Comparison of ENCODE assay signal across 20 cellular contexts in genomic region chr6:25009351-25009750, GRCh38.
DNase-seq lines count a peak whose midpoint lies in the region; ATAC-seq lines count a peak whose summit lies in the region.
"Had no signal": no experiment of that assay in that cellular context is flagged by ENCODE, and none has a peak within 500 bp of the region (broad histone marks: within the 10 kb centered on the region; RNA-seq: fewer than 3 reads in every experiment).

No MANE protein-coding gene starts in this region.

- no peaks in the 10 kb centered on the region for H3K27me3 Mint-ChIP-seq in stimulated activated naive CD8-positive, alpha-beta T cell treated with anti-CD3 and anti-CD28 coated beads, Interleukin-15, Interleukin-2, amounts not matched to agents 100 ng/mL and 50 ng/mL, for 24 hours
- H3K27me3 Mint-ChIP-seq in T-cell, result no peaks in the 10 kb centered on the region
- H3K27me3 Mint-ChIP-seq in central memory CD8-positive, alpha-beta T cell, result no peaks in the 10 kb centered on the region

- no peak for ATAC-seq in stimulated activated naive CD8-positive, alpha-beta T cell treated with anti-CD3 and anti-CD28 coated beads, Interleukin-15, Interleukin-2, amounts not matched to agents 100 U/mL and 50 U/mL, for 24 hours
- ATAC-seq in T-cell (replicated peaks in 1 of 4) (peak in 2 of 4 experiments; percentile 28 to 46), HG03354 (IDR thresholded peaks at IDR 0.05; ENCODE audit: poor library complexity, severe bottlenecking, unreplicated experiment) (no peak)
- ATAC-seq in central memory CD8-positive, alpha-beta T cell (replicated peaks; ENCODE audit: extremely low read depth, poor library complexity, severe bottlenecking), result no peak

- H3K9me3 Mint-ChIP-seq in stimulated activated naive CD8-positive, alpha-beta T cell treated with anti-CD3 and anti-CD28 coated beads, Interleukin-15, Interleukin-2, amounts not matched to agents 100 ng/mL and 50 ng/mL, for 24 hours, result no peaks in the 10 kb centered on the region
- H3K9me3 Mint-ChIP-seq in T-cell, result no peaks in the 10 kb centered on the region
- H3K9me3 Mint-ChIP-seq in central memory CD8-positive, alpha-beta T cell, result no peaks in the 10 kb centered on the region
- H3K9me3 Mint-ChIP-seq: nephron had no signal

- H3K27me3 ChIP-seq in H7 (ENCODE audit: control insufficient read depth, insufficient read depth, low read length), result no peaks in the 10 kb centered on the region

- no peaks in the 10 kb centered on the region for H3K36me3 ChIP-seq in H7 (replicated peaks; ENCODE audit: control insufficient read depth, insufficient read depth, low read length)

- no peak overlapping the region for H3K27ac ChIP-seq in substantia nigra (ENCODE audit: low read depth, low read length, poor library complexity, severe bottlenecking)
- H3K27ac ChIP-seq: HL-60 had no signal

- CTCF ChIA-PET in T-cell (lab: Charles Lee), result interaction anchor here (0.6 to 1.9 kb wide), 9 partner anchors 8 to 160 kb away, joined by 3 to 11 read pairs (median 3); no protein-coding TSS in a partner anchor

- H3K4me3 Mint-ChIP-seq in stimulated activated naive CD8-positive, alpha-beta T cell treated with anti-CD3 and anti-CD28 coated beads, Interleukin-15, Interleukin-2, amounts not matched to agents 100 ng/mL and 50 ng/mL, for 24 hours, result peak overlapping the region; percentile 64
- peak overlapping the region; percentile 37 to 68 (median 55) for H3K4me3 Mint-ChIP-seq in T-cell
- no peak overlapping the region for H3K4me3 Mint-ChIP-seq in central memory CD8-positive, alpha-beta T cell
- H3K4me3 Mint-ChIP-seq: nephron had no signal

- H3K4me3 ChIP-seq in H7 (ENCODE audit: insufficient read depth, low read depth, low read length), result no peak overlapping the region

- H3K36me3 Mint-ChIP-seq in stimulated activated naive CD8-positive, alpha-beta T cell treated with anti-CD3 and anti-CD28 coated beads, Interleukin-15, Interleukin-2, amounts not matched to agents 100 ng/mL and 50 ng/mL, for 24 hours (ENCODE audit: low read depth), result no peaks in the 10 kb centered on the region
- no peaks in the 10 kb centered on the region for H3K36me3 Mint-ChIP-seq in T-cell
- H3K36me3 Mint-ChIP-seq in central memory CD8-positive, alpha-beta T cell (ENCODE audit: insufficient read depth), result peaks cover 5% of the 10 kb centered on the region

- POLR2A ChIA-PET in T-cell (lab: Charles Lee), result interaction anchor here (0.6 to 1.0 kb wide), 6 partner anchors 8 to 88 kb away, joined by 3 to 5 read pairs (median 3); no protein-coding TSS in a partner anchor

- no peak for DNase-seq in stimulated activated naive CD8-positive, alpha-beta T cell treated with anti-CD3 and anti-CD28 coated beads, Interleukin-15, Interleukin-2, amounts not matched to agents 100 U/mL and 50 U/mL, for 24 hours
- DNase-seq in T-cell (no peak), H7 (no peak), substantia nigra (lab: John Stamatoyannopoulos, UW) (no peak)
- no peak for DNase-seq in central memory CD8-positive, alpha-beta T cell (ENCODE audit: low spot score in 2 of 2)
- DNase-seq: activated CD4-positive, alpha-beta T cell treated with anti-CD3 and anti-CD28 coated beads for 48 hours; activated effector memory CD4-positive, alpha-beta T cell treated with Interleukin-2 at 50 U/mL for 16 hours; AML-193; DMS 273 treated with DMSO at 0.1 percent for 48 hours; HCEC 1CT; KG1; mammary epithelial cell; NCI-H1092 treated with DMSO at 0.1 percent for 48 hours; NCI-H524 treated with DMSO at 0.1 percent for 48 hours; SHP77 treated with DMSO at 0.1 percent for 48 hours; T-helper 9 cell had no signal

- peaks cover 93% of the 10 kb centered on the region for H3K4me1 Mint-ChIP-seq in stimulated activated naive CD8-positive, alpha-beta T cell treated with anti-CD3 and anti-CD28 coated beads, Interleukin-15, Interleukin-2, amounts not matched to agents 100 ng/mL and 50 ng/mL, for 24 hours (ENCODE audit: low read depth)
- peaks cover 84 to 88% (median 86%) of the 10 kb centered on the region in 3 donors for H3K4me1 Mint-ChIP-seq in T-cell
- H3K4me1 Mint-ChIP-seq in central memory CD8-positive, alpha-beta T cell, result peaks cover 66% of the 10 kb centered on the region

- H3K27ac Mint-ChIP-seq in stimulated activated naive CD8-positive, alpha-beta T cell treated with anti-CD3 and anti-CD28 coated beads, Interleukin-15, Interleukin-2, amounts not matched to agents 100 ng/mL and 50 ng/mL, for 24 hours, result peak overlapping the region; percentile 80
- peak overlapping the region; percentile 86 to 88 for H3K27ac Mint-ChIP-seq in T-cell
- H3K27ac Mint-ChIP-seq in central memory CD8-positive, alpha-beta T cell (ENCODE audit: low read depth), result peak overlapping the region; percentile 78
- H3K27ac Mint-ChIP-seq: nephron had no signal
